12 cellular contexts compared by ENCODE assay signal in genomic region chr5:151461312-151461711, GRCh38. TPM values are rescaled to one million over a fixed set of nuclear protein-coding genes. Genes with fewer than 3 reads are reported as not detected.
DNase-seq lines count a peak whose midpoint lies in the region; ATAC-seq and TF ChIP-seq lines count a peak whose summit lies in the region.
"Had no signal": no experiment of that assay in that cellular context is flagged by ENCODE, and none has a peak within 500 bp of the region (broad histone marks: within the 10 kb centered on the region; RNA-seq: fewer than 3 reads in every experiment).

No MANE protein-coding gene starts in this region.

- TF ChIP-seq CTCF in upper lobe of right lung (IDR thresholded peaks at IDR 0.05) = no peak

- no peaks in the 10 kb centered on the region for H3K9me3 Mint-ChIP-seq in activated T-helper 17 cell treated with anti-CD3 and anti-CD28 coated beads, Interleukin-2, amount 50 U/mL, for 72 hours
- H3K9me3 Mint-ChIP-seq: mesothelial cell of epicardium had no signal

- no peaks in the 10 kb centered on the region for H3K27me3 ChIP-seq in upper lobe of right lung

- intact Hi-C loops in upper lobe of right lung (cut with DNase I) = no loop called here

- ATAC-seq in GM18867 (IDR thresholded peaks at IDR 0.05; ENCODE audit: unreplicated experiment) (peak; percentile 95), GM21423 (IDR thresholded peaks at IDR 0.05; ENCODE audit: unreplicated experiment) (peak; percentile 82), HG03045 (IDR thresholded peaks at IDR 0.05; ENCODE audit: unreplicated experiment) (peak; percentile 98), upper lobe of right lung (no peak)
- ATAC-seq in activated T-helper 17 cell treated with anti-CD3 and anti-CD28 coated beads, Interleukin-2, amount 50 U/mL, for 72 hours (replicated peaks) = peak; percentile 48

- H3K4me3 Mint-ChIP-seq in activated T-helper 17 cell treated with anti-CD3 and anti-CD28 coated beads, Interleukin-2, amount 50 U/mL, for 72 hours = no peak overlapping the region
- H3K4me3 Mint-ChIP-seq: mesothelial cell of epicardium had no signal

- no peak overlapping the region for H3K27ac Mint-ChIP-seq in activated T-helper 17 cell treated with anti-CD3 and anti-CD28 coated beads, Interleukin-2, amount 50 U/mL, for 72 hours
- H3K27ac Mint-ChIP-seq: mesothelial cell of epicardium, progenitor cell of endocrine pancreas had no signal

- H3K4me1 ChIP-seq in upper lobe of right lung = no peaks in the 10 kb centered on the region

- H3K36me3 Mint-ChIP-seq in activated T-helper 17 cell treated with anti-CD3 and anti-CD28 coated beads, Interleukin-2, amount 50 U/mL, for 72 hours (ENCODE audit: low read depth) = peaks cover 34% of the 10 kb centered on the region

- no peak overlapping the region for H3K4me3 ChIP-seq in upper lobe of right lung

- DNase-seq in SK-N-DZ (ENCODE audit: low spot score) (no peak), NCI-H446 (lab: John Stamatoyannopoulos, UW) (no peak), upper lobe of right lung (no peak), NCI-H524 (lab: John Stamatoyannopoulos, UW) (no peak)
- DNase-seq: amygdala, NCI-H1694 had no signal

- no peaks in the 10 kb centered on the region for H3K9me3 ChIP-seq in upper lobe of right lung

- peaks cover 42% of the 10 kb centered on the region for H3K36me3 ChIP-seq in upper lobe of right lung

- no peak overlapping the region for H3K27ac ChIP-seq in upper lobe of right lung

- no peaks in the 10 kb centered on the region for H3K4me1 Mint-ChIP-seq in activated T-helper 17 cell treated with anti-CD3 and anti-CD28 coated beads, Interleukin-2, amount 50 U/mL, for 72 hours

- no peaks in the 10 kb centered on the region for H3K27me3 Mint-ChIP-seq in activated T-helper 17 cell treated with anti-CD3 and anti-CD28 coated beads, Interleukin-2, amount 50 U/mL, for 72 hours
- H3K27me3 Mint-ChIP-seq: progenitor cell of endocrine pancreas had no signal

RNA-seq across cellular contexts. Expression of gene SLC36A1, which starts 13.9 kb away (rescaled TPM):
- total RNA-seq in activated T-helper 17 cell treated with anti-CD3 and anti-CD28 coated beads, Interleukin-2, amount 50 U/mL, for 72 hours = 1 to 10 TPM; 5.6 TPM
- 5.6 and 7.0 TPM in 2 replicates for polyA plus RNA-seq in SK-N-DZ (2014; cell fraction: cytosol; rRNA removed)
- 8.6 and 11.7 TPM in 2 replicates for polyA plus RNA-seq in SK-N-DZ (2014; cell fraction: nucleus; rRNA removed)
- 9.6 TPM for total RNA-seq in upper lobe of right lung
